Comparison of ENCODE assay signal across 9 cellular contexts in the genomic region with DNA sequence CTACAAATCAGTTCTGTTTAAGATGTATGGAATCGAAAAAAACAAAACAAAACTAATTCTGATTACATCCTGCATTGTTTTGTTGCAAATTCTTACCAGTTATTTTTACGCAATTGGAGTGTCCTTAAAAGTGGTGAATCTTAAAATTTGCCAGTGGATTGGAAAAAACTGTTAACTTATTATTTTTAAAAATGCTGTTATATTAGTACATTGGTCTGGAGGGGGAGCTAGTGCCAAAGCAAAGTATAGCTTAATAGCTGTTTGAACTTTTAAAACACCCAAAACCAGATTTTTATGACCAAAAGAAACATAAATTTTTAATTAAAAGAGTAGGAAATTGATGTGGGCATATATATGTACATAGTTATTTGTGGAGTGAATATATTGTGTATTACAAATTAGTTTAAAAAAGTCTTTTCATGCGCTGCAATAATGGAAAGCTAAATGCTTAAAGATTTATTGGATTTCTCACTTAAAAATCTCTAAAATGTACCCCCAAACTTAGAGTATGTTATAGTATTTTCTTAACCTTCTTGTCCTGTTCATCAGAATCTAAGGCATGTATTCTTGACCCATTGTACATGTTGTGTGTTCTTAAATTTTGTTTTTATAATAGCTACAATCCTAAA. TPM values are rescaled to one million over a fixed set of nuclear protein-coding genes. Genes with fewer than 3 reads are reported as not detected.
DNase-seq lines count a peak whose midpoint lies in the region; ATAC-seq and TF ChIP-seq lines count a peak whose summit lies in the region.
"Had no signal": no experiment of that assay in that cellular context is flagged by ENCODE, and none has a peak within 500 bp of the region (broad histone marks: within the 10 kb centered on the region; RNA-seq: fewer than 3 reads in every experiment).

No MANE protein-coding gene starts in this region.

- H3K9ac ChIP-seq in OCI-LY1 (ENCODE audit: low read length), result peak overlapping the region; percentile 89
- no peak overlapping the region for H3K9ac ChIP-seq in neural progenitor cell
- no peak overlapping the region for H3K9ac ChIP-seq in mesendoderm (ENCODE audit: low read length)

- CTCF ChIA-PET in HEK293T (lab: Yijun Ruan, JAX), result interaction anchor here (0.6 to 3.1 kb wide), 20 partner anchors 9 to 656 kb away, joined by 3 to 31 read pairs (median 4); no protein-coding TSS in a partner anchor

- H3K9me3 ChIP-seq in OCI-LY1 (ENCODE audit: low read length), result no peaks in the 10 kb centered on the region
- H3K9me3 ChIP-seq in neural progenitor cell (ENCODE audit: low read depth), result no peaks in the 10 kb centered on the region

- peak overlapping the region; percentile 66 for H3K27ac ChIP-seq in OCI-LY1 (ENCODE audit: low read depth, low read length, poor library complexity, severe bottlenecking)
- H3K27ac ChIP-seq in neural progenitor cell, result no peak overlapping the region
- no peak overlapping the region for H3K27ac ChIP-seq in mesendoderm (ENCODE audit: low read depth, low read length)
- H3K27ac ChIP-seq: skin epidermis had no signal

- H3K4me2 ChIP-seq in OCI-LY1 (ENCODE audit: low read length) (peak overlapping the region; percentile 81), neural progenitor cell (peak overlapping the region; percentile 97), mesendoderm (ENCODE audit: low read length) (no peak overlapping the region)

- H3K56ac ChIP-seq in mesendoderm (ENCODE audit: low read length), result no peak overlapping the region

- H3K36me3 ChIP-seq in OCI-LY1 (ENCODE audit: insufficient read depth, low read length) (no peaks in the 10 kb centered on the region), neural progenitor cell (no peaks in the 10 kb centered on the region), mesendoderm (ENCODE audit: control insufficient read depth, insufficient read depth, low read length) (no peaks in the 10 kb centered on the region)

- no peak for ATAC-seq in GM18511 (IDR thresholded peaks at IDR 0.05; ENCODE audit: unreplicated experiment)

- H3K79me2 ChIP-seq in OCI-LY1 (ENCODE audit: insufficient read depth, low read length) (peaks cover 69% of the 10 kb centered on the region), neural progenitor cell (ENCODE audit: low read depth) (peaks cover 79% of the 10 kb centered on the region), mesendoderm (ENCODE audit: control insufficient read depth, insufficient read depth, low read length) (peaks cover 6% of the 10 kb centered on the region)

- H3K9me3 Mint-ChIP-seq in CD14-positive monocyte (peaks cover 0 to 3% (median 0%) of the 10 kb centered on the region in 7 donors), neural progenitor cell (no peaks in the 10 kb centered on the region)

- H3K27ac Mint-ChIP-seq in CD14-positive monocyte, result no peak overlapping the region
- no peak overlapping the region for H3K27ac Mint-ChIP-seq in neural progenitor cell

- intact Hi-C loops in CD14-positive monocyte (cut with micrococcal nuclease), result loop anchor here in 1 of 2 donors (10.0 kb wide), 1 partner anchor 410 kb away; no protein-coding TSS in a partner anchor

- no peak overlapping the region for H2AK5ac ChIP-seq in mesendoderm (ENCODE audit: low read length)

- no peak for DNase-seq in CD14-positive monocyte (ENCODE audit: low spot score)
- peak; percentile 7 for DNase-seq in effector CD4-positive, alpha-beta T cell
- DNase-seq in neural progenitor cell (ENCODE audit: low spot score), result peak; percentile 37
- no peak for DNase-seq in mesendoderm
- DNase-seq in HEK293T (ENCODE audit: extremely low spot score), result no peak

- peak overlapping the region; percentile 97 for H3K4me3 ChIP-seq in GM12875 (ENCODE audit: low read depth, low read length)
- H3K4me3 ChIP-seq in OCI-LY1 (ENCODE audit: low read depth, low read length, poor library complexity, severe bottlenecking), result peak overlapping the region; percentile 90
- peak overlapping the region; percentile 98 for H3K4me3 ChIP-seq in neural progenitor cell
- no peak overlapping the region for H3K4me3 ChIP-seq in mesendoderm (ENCODE audit: low read length)

- peaks cover 1 to 9% (median 7%) of the 10 kb centered on the region in 3 donors for H3K27me3 Mint-ChIP-seq in CD14-positive monocyte (ENCODE audit: low read depth in 3 of 3)
- peaks cover 4% of the 10 kb centered on the region for H3K27me3 Mint-ChIP-seq in neural progenitor cell (ENCODE audit: insufficient read depth, low read depth)

- peak; percentile 23 for TF ChIP-seq CTCF in CD14-positive monocyte (IDR thresholded peaks at IDR 0.05)
- TF ChIP-seq CTCF in GM12875 (IDR thresholded peaks at IDR 0.05; ENCODE audit: borderline replicate concordance, insufficient read depth, low read depth, low read length), result peak; percentile 24; the same call in 1 of the 2 replicates
- peak; percentile 73 for TF ChIP-seq CTCF in OCI-LY1 (IDR thresholded peaks at IDR 0.05; ENCODE audit: low read length)
- TF ChIP-seq CTCF in neural progenitor cell (IDR thresholded peaks at IDR 0.05), result peak; percentile 72

- no peaks in the 10 kb centered on the region for H3K36me3 Mint-ChIP-seq in CD14-positive monocyte
- H3K36me3 Mint-ChIP-seq in neural progenitor cell, result peaks cover 2% of the 10 kb centered on the region

- POLR2A ChIA-PET in HEK293T (lab: Yijun Ruan, JAX), result interaction anchor here (1.2 kb wide), 1 partner anchor 413 kb away, joined by 3 read pairs; no protein-coding TSS in a partner anchor

- H4K20me1 ChIP-seq in OCI-LY1 (ENCODE audit: insufficient read depth, low read length) (no peaks in the 10 kb centered on the region), neural progenitor cell (ENCODE audit: low read depth) (peaks cover 40% of the 10 kb centered on the region)

- no peaks in the 10 kb centered on the region for H3K9me2 ChIP-seq in OCI-LY1 (ENCODE audit: low read depth, low read length)

- no peak overlapping the region for H3K23ac ChIP-seq in mesendoderm (ENCODE audit: low read length)

- no peak overlapping the region for H3K4ac ChIP-seq in mesendoderm (ENCODE audit: low read depth, low read length)

- no peak overlapping the region for H4K5ac ChIP-seq in mesendoderm (ENCODE audit: low read length)

- H3K18ac ChIP-seq in mesendoderm (ENCODE audit: low read length), result no peak overlapping the region

- H3K4me1 ChIP-seq in OCI-LY1 (ENCODE audit: insufficient read depth, low read length, severe bottlenecking) (peaks cover 26% of the 10 kb centered on the region), neural progenitor cell (peaks cover 21% of the 10 kb centered on the region), mesendoderm (ENCODE audit: control insufficient read depth, low read depth, low read length) (no peaks in the 10 kb centered on the region)

- H3K27me3 ChIP-seq in OCI-LY1 (ENCODE audit: insufficient read depth, low read length) (no peaks in the 10 kb centered on the region), neural progenitor cell (no peaks in the 10 kb centered on the region), mesendoderm (ENCODE audit: insufficient read depth, low read length, poor library complexity) (no peaks in the 10 kb centered on the region)

- H2BK5ac ChIP-seq in mesendoderm (ENCODE audit: low read length), result no peak overlapping the region

- H2BK120ac ChIP-seq in mesendoderm (ENCODE audit: low read depth, low read length), result no peak overlapping the region

- no peak overlapping the region for H4K8ac ChIP-seq in mesendoderm (ENCODE audit: low read depth, low read length)

- H3K4me3 Mint-ChIP-seq in CD14-positive monocyte (no peak overlapping the region), neural progenitor cell (peak overlapping the region; percentile 92)

- no peaks in the 10 kb centered on the region for H3K79me1 ChIP-seq in mesendoderm (ENCODE audit: low read length)

- H3F3A ChIP-seq in OCI-LY1 (ENCODE audit: insufficient read depth, low read length), result 0 out of 2 replicates have a peak, but pooled peaks cover 5% of the 10 kb centered on the region
- peaks cover 32% of the 10 kb centered on the region for H3F3A ChIP-seq in neural progenitor cell (ENCODE audit: low read depth)

- H3K4me1 Mint-ChIP-seq in CD14-positive monocyte (peaks cover 13% of the 10 kb centered on the region), neural progenitor cell (peaks cover 30% of the 10 kb centered on the region)

- H2AFZ ChIP-seq in OCI-LY1 (ENCODE audit: low read length) (no peak overlapping the region), neural progenitor cell (replicated peaks) (no peak overlapping the region)

- no CpG with 5 or more reads among the region's 3 CpGs for WGBS in mesendoderm (ENCODE audit: extremely low coverage, insufficient coverage, low lambda C conversion rate)

- H2BK15ac ChIP-seq in mesendoderm (replicated peaks; ENCODE audit: low read depth), result no peak overlapping the region

TF ChIP-seq in HEK293T, 16 proteins besides CTCF, POLR2A, EP300 and RAD21:
- no peak for TF ChIP-seq NFRKB (IDR thresholded peaks at IDR 0.05)
- TF ChIP-seq FOXK2 (IDR thresholded peaks at IDR 0.05), result no peak
- TF ChIP-seq HDGF (IDR thresholded peaks at IDR 0.05; ENCODE audit: borderline replicate concordance), result no peak
- no peak for TF ChIP-seq CTBP1 (IDR thresholded peaks at IDR 0.05; ENCODE audit: borderline replicate concordance)
- TF ChIP-seq SUZ12 (IDR thresholded peaks at IDR 0.05), result no peak
- no peak for TF ChIP-seq FOXA1 (IDR thresholded peaks at IDR 0.05)
- TF ChIP-seq, protein P1, sequence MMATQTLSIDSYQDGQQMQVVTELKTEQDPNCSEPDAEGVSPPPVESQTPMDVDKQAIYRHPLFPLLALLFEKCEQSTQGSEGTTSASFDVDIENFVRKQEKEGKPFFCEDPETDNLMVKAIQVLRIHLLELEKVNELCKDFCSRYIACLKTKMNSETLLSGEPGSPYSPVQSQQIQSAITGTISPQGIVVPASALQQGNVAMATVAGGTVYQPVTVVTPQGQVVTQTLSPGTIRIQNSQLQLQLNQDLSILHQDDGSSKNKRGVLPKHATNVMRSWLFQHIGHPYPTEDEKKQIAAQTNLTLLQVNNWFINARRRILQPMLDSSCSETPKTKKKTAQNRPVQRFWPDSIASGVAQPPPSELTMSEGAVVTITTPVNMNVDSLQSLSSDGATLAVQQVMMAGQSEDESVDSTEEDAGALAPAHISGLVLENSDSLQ (IDR thresholded peaks at IDR 0.05), result no peak
- TF ChIP-seq LEF1 (IDR thresholded peaks at IDR 0.05; ENCODE audit: borderline replicate concordance), result no peak
- TF ChIP-seq ZNF384 (IDR thresholded peaks at IDR 0.05), result no peak
- TF ChIP-seq FOXM1 (IDR thresholded peaks at IDR 0.05; ENCODE audit: borderline replicate concordance), result no peak
- TF ChIP-seq ARNT (IDR thresholded peaks at IDR 0.05), result no peak

RNA-seq across cellular contexts. Expression of gene FUT8, which starts 2.5 kb away (rescaled TPM):
- polyA plus RNA-seq in CD14-positive monocyte, result 1 to 10 TPM; 5.0 to 5.1 TPM
- total RNA-seq in neural progenitor cell (ENCODE audit: low replicate concordance), result 112 and 131 TPM in 2 replicates
- 13.2 TPM for polyA plus RNA-seq in mesendoderm (2013, experiment 1 of 2)
- 13.6 TPM for polyA plus RNA-seq in mesendoderm (2013, experiment 2 of 2)

Comparison
In these comparisons a context has a peak if more than half of its experiments do, and no peak if none do; other contexts are left out.
1. DNase-seq: peak in effector CD4-positive, alpha-beta T cell (single experiment) and neural progenitor cell (single experiment); none in CD14-positive monocyte (single experiment), mesendoderm (single experiment) and HEK293T (single experiment).
2. CTCF ChIP-seq: peak in every context shown above with its lines; median percentile 73 in OCI-LY1; 72 in neural progenitor cell; 24 in GM12875; 23 in CD14-positive monocyte.